ENCODE assay signal across 8 cellular contexts in the genomic region with DNA sequence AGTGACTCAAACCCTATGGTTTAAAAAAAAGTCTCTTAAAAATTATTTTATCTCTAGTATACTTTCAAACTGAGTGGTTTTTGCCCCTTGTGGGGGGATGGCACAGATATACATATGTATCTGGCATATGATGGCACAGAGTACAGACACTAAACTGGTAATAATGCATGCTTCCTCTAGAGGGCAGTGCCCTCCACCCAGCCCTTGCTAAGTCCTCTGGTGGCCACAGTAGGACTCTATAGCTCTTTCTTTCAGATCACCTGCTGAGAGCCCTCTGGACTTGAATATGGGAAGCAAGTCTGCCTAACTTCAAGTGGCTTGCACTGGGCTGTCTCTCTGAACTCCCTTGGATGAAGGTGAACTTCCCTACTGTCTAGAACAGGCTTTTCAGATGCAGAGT.
DNase-seq lines count a peak whose midpoint lies in the region; ATAC-seq and TF ChIP-seq lines count a peak whose summit lies in the region.

No MANE protein-coding gene starts in this region.

- in situ Hi-C loops in mammary epithelial cell (cut with MboI; ENCODE audit: low sequenced_read_pairs in 2 of 2), result loop anchor here in 1 of 2 donors (25.0 kb wide), 1 partner anchor 165 kb away; no protein-coding TSS in a partner anchor

- H3K27ac ChIP-seq in 22Rv1 (no peak overlapping the region), mammary epithelial cell (ENCODE audit: insufficient read depth, low read depth, low read length) (no peak overlapping the region)

- H3K79me2 ChIP-seq in mammary epithelial cell (ENCODE audit: insufficient read depth, low read length), result no peaks in the 10 kb centered on the region

- DNase-seq in GM12865 (ENCODE audit: low read depth) (peak; percentile 57), NOMO-1 (lab: John Stamatoyannopoulos, UW; ENCODE audit: unreplicated experiment in 2 of 2) (peak; percentile 30 to 58), mammary epithelial cell (peak; percentile 19), progenitor cell of endocrine pancreas (ENCODE audit: low spot score, unreplicated experiment) (no peak), head of caudate nucleus (no peak)

- intact Hi-C loops in mammary epithelial cell (cut with micrococcal nuclease) (no loop called here), head of caudate nucleus (cut with DNase I) (no loop called here)

- H3K27me3 Mint-ChIP-seq in progenitor cell of endocrine pancreas, result no peaks in the 10 kb centered on the region

- peaks cover 26% of the 10 kb centered on the region for H3K9me3 Mint-ChIP-seq in progenitor cell of endocrine pancreas (ENCODE audit: low read depth)

- H3K36me3 ChIP-seq in mammary epithelial cell (ENCODE audit: insufficient read depth, low read length), result no peaks in the 10 kb centered on the region

- H3K4me1 ChIP-seq in mammary epithelial cell (ENCODE audit: insufficient read depth, low read length), result no peaks in the 10 kb centered on the region

- CTCF ChIA-PET in mammary epithelial cell (lab: Charles Lee; ENCODE audit: low non-redundant PET), result interaction anchor here (0.6 to 0.8 kb wide), 2 partner anchors 255 to 529 kb away, joined by 3 to 5 read pairs; no protein-coding TSS in a partner anchor

- BruUV-seq in mammary epithelial cell (replicated peaks; lab: Mats Ljungman, UMichigan), result no TSS peak

- no peak overlapping the region for H3K4me3 ChIP-seq in GM12865 (ENCODE audit: low read depth, low read length)
- H3K4me3 ChIP-seq in mammary epithelial cell (replicated peaks in 1 of 3; ENCODE audit: insufficient read depth in 1 of 3, low read depth in 2 of 3, low read length in 3 of 3), result no peak overlapping the region

- no peak overlapping the region for H3K27ac Mint-ChIP-seq in progenitor cell of endocrine pancreas

- no peaks in the 10 kb centered on the region for H3K36me3 Mint-ChIP-seq in progenitor cell of endocrine pancreas (ENCODE audit: insufficient read depth)

- peaks cover 3% of the 10 kb centered on the region for H3K27me3 ChIP-seq in mammary epithelial cell (ENCODE audit: insufficient read depth, low read length)

- TF ChIP-seq CTCF in 22Rv1 (IDR thresholded peaks at IDR 0.05) (peak; percentile 69), GM12865 (IDR thresholded peaks at IDR 0.05; ENCODE audit: insufficient read depth, low read depth, low read length, missing control alignments) (peak; percentile 66), mammary epithelial cell (conservative IDR thresholded peaks at IDR 0.05 in 1 of 2, IDR thresholded peaks at IDR 0.05 in 1 of 2; ENCODE audit: extremely low read depth in 1 of 2, insufficient read depth in 1 of 2, low read depth in 1 of 2, low read length in 2 of 2) (peak; percentile 56 to 69), progenitor cell of endocrine pancreas (IDR thresholded peaks at IDR 0.05; ENCODE audit: unreplicated experiment) (peak; percentile 52)

- no peak overlapping the region for H2AFZ ChIP-seq in mammary epithelial cell (ENCODE audit: low read depth, low read length)

- no peak overlapping the region for H3K4me2 ChIP-seq in mammary epithelial cell (ENCODE audit: insufficient read depth, low read depth, low read length)

- no peaks in the 10 kb centered on the region for H4K20me1 ChIP-seq in mammary epithelial cell (ENCODE audit: insufficient read depth, low read length)

- dilution Hi-C loops in mammary epithelial cell (cut with HindIII; ENCODE audit: low sequenced_read_pairs), result no loop called here

- H3K9ac ChIP-seq in mammary epithelial cell (ENCODE audit: insufficient read depth, low read length), result no peak overlapping the region

- H3K9me3 ChIP-seq in mammary epithelial cell (replicated peaks; ENCODE audit: insufficient read depth, low read length), result no peaks in the 10 kb centered on the region

- H3K4me3 Mint-ChIP-seq in progenitor cell of endocrine pancreas (ENCODE audit: low read depth), result no peak overlapping the region

- no peaks in the 10 kb centered on the region for H3K4me1 Mint-ChIP-seq in progenitor cell of endocrine pancreas (ENCODE audit: low read depth)

- ATAC-seq in HG02798 (IDR thresholded peaks at IDR 0.05; ENCODE audit: poor library complexity, unreplicated experiment), result peak; percentile 81
- no peak for ATAC-seq in GM18520 (IDR thresholded peaks at IDR 0.05; ENCODE audit: unreplicated experiment)

Comparison
In these comparisons a context has a peak if more than half of its experiments do, and no peak if none do; other contexts are left out.
1. DNase-seq: peak in GM12865 (single experiment), NOMO-1 (2 of 2) and mammary epithelial cell (single experiment); none in progenitor cell of endocrine pancreas (single experiment) and head of caudate nucleus (0 of 42).
2. Peak in every context shown above with its lines, with median percentiles within 50 percentile points of each other: CTCF ChIP-seq.